In the genomic region with DNA sequence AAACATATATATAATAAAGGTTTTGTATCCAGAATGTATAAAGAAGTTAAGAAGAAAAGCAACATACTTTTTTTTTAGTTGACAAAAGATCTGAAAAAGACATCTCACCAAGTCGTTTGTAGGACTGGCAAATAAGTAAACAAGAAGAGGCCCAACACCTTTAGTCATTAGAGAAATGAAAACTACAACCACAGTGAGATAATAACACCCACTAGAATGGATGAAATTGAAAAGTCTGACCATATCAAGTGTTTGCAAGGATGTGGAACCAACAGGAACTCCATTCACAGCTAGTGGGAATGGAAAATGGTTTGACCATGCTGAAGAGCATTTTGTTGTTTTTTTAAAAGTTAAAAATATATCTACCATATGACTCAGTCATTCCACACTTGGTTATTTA, we compare ENCODE assay signal across 1 cellular context. TPM values are rescaled to one million over a fixed set of nuclear protein-coding genes. Genes with fewer than 3 reads are reported as not detected.
"Had no signal": no experiment of that assay in that cellular context is flagged by ENCODE, and none has a peak within 500 bp of the region (broad histone marks: within the 10 kb centered on the region; RNA-seq: fewer than 3 reads in every experiment).

No MANE protein-coding gene starts in this region.

RNA-seq across cellular contexts. Expression of gene PLGLB2, which starts 54.0 kb away (rescaled TPM):
- total RNA-seq: prostate gland had no signal
